Comparison of ENCODE assay signal across 11 cellular contexts in the genomic region with DNA sequence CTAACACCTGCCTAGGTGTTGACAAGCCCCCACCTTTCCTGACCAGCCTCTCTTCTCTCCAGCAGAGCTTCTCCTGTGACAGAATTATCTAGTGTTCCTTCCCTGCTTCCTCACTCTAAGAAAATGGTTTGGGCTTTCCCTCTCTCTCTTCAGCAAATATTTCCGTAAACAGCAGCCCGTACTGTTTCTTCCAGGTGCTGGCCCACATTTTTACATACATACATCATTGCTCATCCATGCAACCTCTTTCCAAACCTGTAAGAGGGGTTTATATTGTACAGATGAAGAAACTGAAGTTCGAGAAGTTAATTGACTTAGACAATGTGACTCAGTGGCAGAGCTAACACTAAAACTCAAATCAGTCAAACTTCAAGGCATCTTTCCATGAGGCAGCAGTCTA. TPM values are rescaled to one million over a fixed set of nuclear protein-coding genes. Genes with fewer than 3 reads are reported as not detected.
DNase-seq lines count a peak whose midpoint lies in the region; ATAC-seq and TF ChIP-seq lines count a peak whose summit lies in the region.
"Had no signal": no experiment of that assay in that cellular context is flagged by ENCODE, and none has a peak within 500 bp of the region (broad histone marks: within the 10 kb centered on the region; RNA-seq: fewer than 3 reads in every experiment).

No MANE protein-coding gene starts in this region.

- no peak overlapping the region for H3K9ac ChIP-seq in skeletal muscle satellite cell (ENCODE audit: low read depth, low read length)

- no peak for DNase-seq in HFF-Myc (ENCODE audit: extremely low read depth, low read depth)
- no peak for DNase-seq in chondrocyte (ENCODE audit: low spot score)
- DNase-seq in left lung: no peak
- DNase-seq in KBM-7: no peak
- no peak for DNase-seq in UCSD-AML1 (lab: John Stamatoyannopoulos, UW; ENCODE audit: unreplicated experiment)
- DNase-seq: activated T-cell treated with anti-CD3 and anti-CD28 coated beads for 4 hours; CD4-positive, alpha-beta memory T cell; NCI-H146 had no signal

- no peaks in the 10 kb centered on the region for H3K9me3 Mint-ChIP-seq in chondrocyte (ENCODE audit: low read depth)

- H3K27ac ChIP-seq in left lung: no peak overlapping the region

- H3K9me3 ChIP-seq in left lung (peaks cover 0 to 3% of the 10 kb centered on the region in 2 donors), skeletal muscle satellite cell (replicated peaks; ENCODE audit: low read length) (no peaks in the 10 kb centered on the region)

- H3K36me3 Mint-ChIP-seq in chondrocyte (ENCODE audit: low read depth): no peaks in the 10 kb centered on the region
- H3K36me3 Mint-ChIP-seq: CD4-positive, alpha-beta memory T cell had no signal

- TF ChIP-seq CTCF in HFF-Myc (IDR thresholded peaks at IDR 0.05; ENCODE audit: low read depth, low read length, missing control alignments) (no peak), chondrocyte (IDR thresholded peaks at IDR 0.05) (no peak), left lung (IDR thresholded peaks at IDR 0.05) (no peak)

- intact Hi-C loops in left lung (cut with DNase I): no loop called here

- peak overlapping the region; percentile 33 for H3K27ac Mint-ChIP-seq in chondrocyte (ENCODE audit: unreplicated experiment)
- H3K27ac Mint-ChIP-seq: CD4-positive, alpha-beta memory T cell had no signal

- peaks cover 3% of the 10 kb centered on the region for H3K27me3 Mint-ChIP-seq in chondrocyte (ENCODE audit: low read depth)

- peaks cover 14% of the 10 kb centered on the region for H3K4me1 Mint-ChIP-seq in chondrocyte (ENCODE audit: low read depth)

- H3K4me1 ChIP-seq in left lung: no peaks in the 10 kb centered on the region
- H3K4me1 ChIP-seq in skeletal muscle satellite cell (ENCODE audit: control insufficient read depth, insufficient read depth, low read length): peaks cover 19% of the 10 kb centered on the region

- H3K27me3 ChIP-seq in left lung (peaks cover 18 to 68% of the 10 kb centered on the region in 2 donors), skeletal muscle satellite cell (ENCODE audit: control insufficient read depth, insufficient read depth, low read length) (peaks cover 26% of the 10 kb centered on the region)

- peak overlapping the region; percentile 91 for H3K4me2 ChIP-seq in skeletal muscle satellite cell (ENCODE audit: low read length)

- H3K36me3 ChIP-seq in left lung (no peaks in the 10 kb centered on the region), skeletal muscle satellite cell (ENCODE audit: insufficient read depth, low read length) (no peaks in the 10 kb centered on the region)

- in situ Hi-C loops in KBM-7 (cut with MboI; ENCODE audit: low pct_unique_long_range_greater_than_20kb, low sequenced_read_pairs): no loop called here

- no peak for ATAC-seq in left lung
- no peak for ATAC-seq in GM21717 (IDR thresholded peaks at IDR 0.05; ENCODE audit: unreplicated experiment)
- ATAC-seq in GM18873 (IDR thresholded peaks at IDR 0.05; ENCODE audit: low FRiP score, unreplicated experiment): no peak

- peak overlapping the region; percentile 42 for H3K4me3 ChIP-seq in HFF-Myc (replicated peaks; ENCODE audit: low read depth, low read length)
- H3K4me3 ChIP-seq in left lung: peak overlapping the region; percentile 38 to 40
- H3K4me3 ChIP-seq in skeletal muscle satellite cell (ENCODE audit: low read length): peak overlapping the region; percentile 71

- H3K4me3 Mint-ChIP-seq in chondrocyte (ENCODE audit: unreplicated experiment): peak overlapping the region; percentile 85

RNA-seq across cellular contexts. Expression of a gene that starts 0.6 kb away (rescaled TPM):
- 0.82 to 2.3 TPM in 2 of 3 replicates, not detected in the other for total RNA-seq in chondrocyte
- 1 to 10 TPM in 1 of 2 donors, under 1 TPM in 1; 0.41 to 1.8 TPM for total RNA-seq in left lung
- not detected in 2 replicates for total RNA-seq in skeletal muscle satellite cell (2012; rRNA removed)
